Comparison of ENCODE assay signal across 9 cellular contexts in the genomic region with DNA sequence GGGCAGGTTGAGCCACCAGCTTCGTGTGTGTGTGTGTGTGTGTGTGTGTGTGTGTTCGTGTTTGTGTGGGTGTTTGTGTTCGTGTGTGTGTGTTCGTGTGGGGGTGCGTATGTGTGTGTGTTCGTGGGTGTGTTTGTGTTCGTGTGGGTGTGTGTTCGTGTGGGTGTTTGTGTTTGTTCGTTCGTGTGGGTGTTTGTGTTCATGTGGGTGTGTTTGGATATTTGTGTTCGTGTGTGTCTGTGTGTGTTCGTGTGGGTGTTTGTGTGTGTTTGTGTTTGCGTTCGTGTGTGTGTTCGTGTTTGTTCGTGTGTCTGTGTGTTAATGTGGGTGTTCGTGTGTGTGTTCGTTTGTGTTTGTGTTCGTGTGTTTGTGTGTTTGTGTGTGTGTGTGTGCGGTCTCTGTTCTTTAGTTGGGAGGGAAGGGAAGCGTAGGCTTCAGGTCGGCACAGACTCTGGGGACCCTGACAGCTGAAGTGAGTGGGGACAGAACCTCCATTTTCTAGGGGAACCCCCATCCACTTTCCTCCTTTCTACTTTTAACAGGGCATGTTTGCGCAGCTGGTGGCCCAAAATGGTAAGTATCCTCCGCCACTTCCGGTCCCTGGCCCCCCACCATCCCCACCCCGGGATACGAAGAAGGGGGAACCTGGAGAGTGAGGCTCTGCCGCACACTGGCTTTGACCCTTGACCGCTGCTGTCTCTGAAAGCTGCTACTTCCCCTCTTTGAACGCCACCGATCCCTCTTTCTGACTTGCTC. TPM values are rescaled to one million over a fixed set of nuclear protein-coding genes. Genes with fewer than 3 reads are reported as not detected.
A peak's percentile ranks its signal among the peaks of the same experiment; 100 is the strongest.
DNase-seq lines count a peak whose midpoint lies in the region; ATAC-seq and TF ChIP-seq lines count a peak whose summit lies in the region.
"Had no signal": no experiment of that assay in that cellular context is flagged by ENCODE, and none has a peak within 500 bp of the region (broad histone marks: within the 10 kb centered on the region; RNA-seq: fewer than 3 reads in every experiment).

No MANE protein-coding gene starts in this region.

- H3K4me3 Mint-ChIP-seq in activated T-helper 17 cell treated with anti-CD3 and anti-CD28 coated beads, Interleukin-2, amount 50 U/mL, for 72 hours = peak overlapping the region; percentile 86
- H3K4me3 Mint-ChIP-seq in mesothelial cell of epicardium = peak overlapping the region; percentile 80

- H3K4me1 Mint-ChIP-seq in activated T-helper 17 cell treated with anti-CD3 and anti-CD28 coated beads, Interleukin-2, amount 50 U/mL, for 72 hours = peaks cover 48% of the 10 kb centered on the region
- peaks cover 24% of the 10 kb centered on the region for H3K4me1 Mint-ChIP-seq in mesothelial cell of epicardium

- no peak for ATAC-seq in activated T-helper 17 cell treated with anti-CD3 and anti-CD28 coated beads, Interleukin-2, amount 50 U/mL, for 72 hours (replicated peaks)
- no peak for ATAC-seq in GM21786 (IDR thresholded peaks at IDR 0.05; ENCODE audit: unreplicated experiment)
- no peak for ATAC-seq in GM18861 (IDR thresholded peaks at IDR 0.05; ENCODE audit: unreplicated experiment)
- ATAC-seq in GM21576 (IDR thresholded peaks at IDR 0.05; ENCODE audit: unreplicated experiment) = no peak

- H3K9me3 Mint-ChIP-seq in activated T-helper 17 cell treated with anti-CD3 and anti-CD28 coated beads, Interleukin-2, amount 50 U/mL, for 72 hours = no peaks in the 10 kb centered on the region
- peaks cover 2% of the 10 kb centered on the region for H3K9me3 Mint-ChIP-seq in mesothelial cell of epicardium

- no peaks in the 10 kb centered on the region for H3K27me3 ChIP-seq in WERI-Rb-1 (ENCODE audit: insufficient read depth, low read depth, severe bottlenecking)

- no peak overlapping the region for H3K27ac ChIP-seq in WERI-Rb-1

- H3K9me3 ChIP-seq in WERI-Rb-1 (ENCODE audit: severe bottlenecking) = peaks cover 3% of the 10 kb centered on the region

- peaks cover 33% of the 10 kb centered on the region for H3K27me3 Mint-ChIP-seq in activated T-helper 17 cell treated with anti-CD3 and anti-CD28 coated beads, Interleukin-2, amount 50 U/mL, for 72 hours
- peaks cover 72% of the 10 kb centered on the region for H3K27me3 Mint-ChIP-seq in mesothelial cell of epicardium (ENCODE audit: low read depth)

- DNase-seq in D341Med (ENCODE audit: low spot score) (peak; percentile 41), KBM-7 (peak; percentile 72), mesothelial cell of epicardium (ENCODE audit: low spot score in 2 of 2, unreplicated experiment in 2 of 2) (no peak), WERI-Rb-1 (no peak)

- in situ Hi-C loops in KBM-7 (cut with MboI; ENCODE audit: low pct_unique_long_range_greater_than_20kb, low sequenced_read_pairs) = no loop called here

- H3K36me3 Mint-ChIP-seq in activated T-helper 17 cell treated with anti-CD3 and anti-CD28 coated beads, Interleukin-2, amount 50 U/mL, for 72 hours (ENCODE audit: low read depth) = peaks cover 28% of the 10 kb centered on the region
- H3K36me3 Mint-ChIP-seq in mesothelial cell of epicardium = no peaks in the 10 kb centered on the region

- peak overlapping the region; percentile 2 for H3K27ac Mint-ChIP-seq in activated T-helper 17 cell treated with anti-CD3 and anti-CD28 coated beads, Interleukin-2, amount 50 U/mL, for 72 hours
- H3K27ac Mint-ChIP-seq in mesothelial cell of epicardium = no peak overlapping the region

- H3K36me3 ChIP-seq in WERI-Rb-1 = peaks cover 7% of the 10 kb centered on the region

- H3K4me3 ChIP-seq in WERI-Rb-1 (ENCODE audit: low read depth, low read length) = no peak overlapping the region

- TF ChIP-seq CTCF in mesothelial cell of epicardium (IDR thresholded peaks at IDR 0.05; ENCODE audit: unreplicated experiment) = no peak
- TF ChIP-seq CTCF in WERI-Rb-1 (IDR thresholded peaks at IDR 0.05; ENCODE audit: low read depth, low read length) = no peak

RNA-seq across cellular contexts. Expression of gene TNFSF9, which starts 1.6 kb away (rescaled TPM):
- 1 to 10 TPM; 2.9 to 6.0 TPM for total RNA-seq in activated T-helper 17 cell treated with anti-CD3 and anti-CD28 coated beads, Interleukin-2, amount 50 U/mL, for 72 hours
- total RNA-seq in mesothelial cell of epicardium = 0.76 to 1.5 TPM (median 1.1 TPM) in 3 replicates

RNA-seq across cellular contexts. Expression of gene TUBB4A, which starts 30.3 kb away (rescaled TPM):
- 1 to 10 TPM; 2.6 to 2.7 TPM for total RNA-seq in activated T-helper 17 cell treated with anti-CD3 and anti-CD28 coated beads, Interleukin-2, amount 50 U/mL, for 72 hours
- 10.5 to 13.5 TPM (median 13.0 TPM) in 3 replicates for total RNA-seq in mesothelial cell of epicardium

RNA-seq across cellular contexts. Expression of gene DENND1C, which starts 50.8 kb away (rescaled TPM):
- 10 to 100 TPM; 64.3 to 73.2 TPM for total RNA-seq in activated T-helper 17 cell treated with anti-CD3 and anti-CD28 coated beads, Interleukin-2, amount 50 U/mL, for 72 hours
- total RNA-seq in mesothelial cell of epicardium = 0.42 to 0.75 TPM (median 0.63 TPM) in 3 replicates
- total RNA-seq: pulmonary artery endothelial cell had no signal

RNA-seq across cellular contexts. Expression of gene CD70, which starts 58.5 kb away (rescaled TPM):
- total RNA-seq in activated T-helper 17 cell treated with anti-CD3 and anti-CD28 coated beads, Interleukin-2, amount 50 U/mL, for 72 hours = 10 to 100 TPM; 41.1 to 53.1 TPM
- not detected in 3 replicates for total RNA-seq in mesothelial cell of epicardium
- total RNA-seq: pulmonary artery endothelial cell had no signal

Comparison
In these comparisons a context has a peak if more than half of its experiments do, and no peak if none do; other contexts are left out.
1. DNase-seq: peak in D341Med (single experiment) and KBM-7 (single experiment); none in mesothelial cell of epicardium (0 of 2) and WERI-Rb-1 (single experiment).
2. RNA of gene DENND1C, which starts 50.8 kb away (total RNA-seq): 64.3 to 73.2 TPM in activated T-helper 17 cell treated with anti-CD3 and anti-CD28 coated beads, Interleukin-2, amount 50 U/mL, for 72 hours; 0.42 to 0.75 TPM in mesothelial cell of epicardium; every median in the first group is over 10 times any median in the second.